2 cellular contexts compared by ENCODE assay signal in the genomic region with DNA sequence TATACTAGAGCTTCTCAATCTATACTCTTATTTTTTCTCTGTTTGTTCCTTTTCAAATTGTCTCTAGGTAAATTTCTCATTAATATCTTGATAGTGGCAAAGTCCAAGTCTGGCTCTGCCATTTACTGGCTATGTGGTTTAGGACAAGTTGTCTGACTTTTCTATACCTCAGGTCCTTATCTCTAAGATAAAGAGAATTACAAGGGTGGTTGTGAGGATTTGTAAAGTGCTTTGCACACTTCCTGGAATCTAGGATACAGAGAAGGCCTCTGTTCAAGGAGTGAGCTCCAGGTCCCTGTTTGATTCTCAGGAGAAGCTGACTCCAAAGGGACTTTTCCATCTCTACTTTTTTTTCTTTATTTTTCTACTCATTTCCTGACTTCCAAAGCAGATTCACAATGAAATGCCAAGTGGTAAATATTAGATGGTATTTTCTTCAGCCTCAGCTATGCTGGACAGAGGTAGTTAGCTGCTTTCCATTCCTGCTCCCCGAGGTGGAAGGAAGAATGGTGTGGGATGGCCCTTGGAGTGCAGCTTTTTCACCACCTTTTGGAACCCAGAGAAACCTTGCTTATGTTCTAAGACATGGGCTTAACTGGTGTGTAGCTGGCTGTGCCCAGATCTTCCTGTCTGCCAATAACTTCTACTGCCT.
TF ChIP-seq lines count a peak whose summit lies in the region.

No MANE protein-coding gene starts in this region.

TF ChIP-seq in A549, 52 proteins besides CTCF, POLR2A, EP300 and RAD21 (continued from another document):
- TF ChIP-seq, protein P1, sequence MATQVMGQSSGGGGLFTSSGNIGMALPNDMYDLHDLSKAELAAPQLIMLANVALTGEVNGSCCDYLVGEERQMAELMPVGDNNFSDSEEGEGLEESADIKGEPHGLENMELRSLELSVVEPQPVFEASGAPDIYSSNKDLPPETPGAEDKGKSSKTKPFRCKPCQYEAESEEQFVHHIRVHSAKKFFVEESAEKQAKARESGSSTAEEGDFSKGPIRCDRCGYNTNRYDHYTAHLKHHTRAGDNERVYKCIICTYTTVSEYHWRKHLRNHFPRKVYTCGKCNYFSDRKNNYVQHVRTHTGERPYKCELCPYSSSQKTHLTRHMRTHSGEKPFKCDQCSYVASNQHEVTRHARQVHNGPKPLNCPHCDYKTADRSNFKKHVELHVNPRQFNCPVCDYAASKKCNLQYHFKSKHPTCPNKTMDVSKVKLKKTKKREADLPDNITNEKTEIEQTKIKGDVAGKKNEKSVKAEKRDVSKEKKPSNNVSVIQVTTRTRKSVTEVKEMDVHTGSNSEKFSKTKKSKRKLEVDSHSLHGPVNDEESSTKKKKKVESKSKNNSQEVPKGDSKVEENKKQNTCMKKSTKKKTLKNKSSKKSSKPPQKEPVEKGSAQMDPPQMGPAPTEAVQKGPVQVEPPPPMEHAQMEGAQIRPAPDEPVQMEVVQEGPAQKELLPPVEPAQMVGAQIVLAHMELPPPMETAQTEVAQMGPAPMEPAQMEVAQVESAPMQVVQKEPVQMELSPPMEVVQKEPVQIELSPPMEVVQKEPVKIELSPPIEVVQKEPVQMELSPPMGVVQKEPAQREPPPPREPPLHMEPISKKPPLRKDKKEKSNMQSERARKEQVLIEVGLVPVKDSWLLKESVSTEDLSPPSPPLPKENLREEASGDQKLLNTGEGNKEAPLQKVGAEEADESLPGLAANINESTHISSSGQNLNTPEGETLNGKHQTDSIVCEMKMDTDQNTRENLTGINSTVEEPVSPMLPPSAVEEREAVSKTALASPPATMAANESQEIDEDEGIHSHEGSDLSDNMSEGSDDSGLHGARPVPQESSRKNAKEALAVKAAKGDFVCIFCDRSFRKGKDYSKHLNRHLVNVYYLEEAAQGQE (IDR thresholded peaks at IDR 0.05): peak; percentile 61; the same call in 1 of the 2 replicates
- no peak for TF ChIP-seq BCL3 (IDR thresholded peaks at IDR 0.05)

TF ChIP-seq in IMR-90, 13 proteins besides CTCF, POLR2A, EP300 and RAD21 (continued from another document):
- TF ChIP-seq, protein P2, sequence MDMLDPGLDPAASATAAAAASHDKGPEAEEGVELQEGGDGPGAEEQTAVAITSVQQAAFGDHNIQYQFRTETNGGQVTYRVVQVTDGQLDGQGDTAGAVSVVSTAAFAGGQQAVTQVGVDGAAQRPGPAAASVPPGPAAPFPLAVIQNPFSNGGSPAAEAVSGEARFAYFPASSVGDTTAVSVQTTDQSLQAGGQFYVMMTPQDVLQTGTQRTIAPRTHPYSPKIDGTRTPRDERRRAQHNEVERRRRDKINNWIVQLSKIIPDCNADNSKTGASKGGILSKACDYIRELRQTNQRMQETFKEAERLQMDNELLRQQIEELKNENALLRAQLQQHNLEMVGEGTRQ (IDR thresholded peaks at IDR 0.05; ENCODE audit: low read depth, low read length): no peak
- no peak for TF ChIP-seq SMC3 (IDR thresholded peaks at IDR 0.05; ENCODE audit: low read depth, low read length)
- no peak for TF ChIP-seq CHD1 (IDR thresholded peaks at IDR 0.05; ENCODE audit: low read depth, low read length)
- TF ChIP-seq NFE2L2 (IDR thresholded peaks at IDR 0.05; ENCODE audit: low read depth, low read length): no peak
- TF ChIP-seq CEBPB (IDR thresholded peaks at IDR 0.05; ENCODE audit: low read depth, low read length): no peak
- no peak for TF ChIP-seq RCOR1 (IDR thresholded peaks at IDR 0.05; ENCODE audit: insufficient replicate concordance, low read length)
- no peak for TF ChIP-seq FOS (IDR thresholded peaks at IDR 0.05; ENCODE audit: low read depth, low read length)
